ENCODE assay signal across 34 cellular contexts in the genomic region with DNA sequence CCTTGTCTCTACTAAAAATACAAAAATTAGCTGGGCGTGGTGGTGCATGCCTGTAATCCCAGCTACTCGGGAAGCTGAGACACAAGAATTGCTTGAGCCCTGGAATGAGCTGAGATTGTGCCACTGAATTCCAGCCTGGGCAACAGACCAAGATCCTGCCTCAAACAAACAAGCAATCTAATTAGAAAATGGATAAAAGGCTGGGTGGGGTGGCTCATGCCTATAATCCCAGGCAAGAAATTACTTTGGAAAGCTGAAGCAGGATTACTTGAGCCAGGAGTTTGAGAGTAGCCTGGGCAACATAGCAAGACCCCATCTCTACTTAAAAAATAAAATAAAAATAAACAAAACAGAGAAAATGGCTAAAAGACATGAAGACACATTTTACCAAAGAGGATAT.
DNase-seq lines count a peak whose midpoint lies in the region; ATAC-seq, FAIRE-seq and TF ChIP-seq lines count a peak whose summit lies in the region.
"Had no signal": no experiment of that assay in that cellular context is flagged by ENCODE, and none has a peak within 500 bp of the region (broad histone marks: within the 10 kb centered on the region; RNA-seq: fewer than 3 reads in every experiment).

No MANE protein-coding gene starts in this region.

- intact Hi-C loops in OCI-LY7 (cut with micrococcal nuclease; ENCODE audit: unreplicated experiment): no loop called here

- H3K4me3 ChIP-seq in OCI-LY7 (ENCODE audit: low read depth, low read length, poor library complexity, severe bottlenecking) (no peak overlapping the region), fibroblast of lung (replicated peaks in 1 of 4; ENCODE audit: control extremely low read depth in 1 of 4, insufficient read depth in 1 of 4, low read depth in 3 of 4, low read length in 4 of 4) (no peak overlapping the region), suprapubic skin (no peak overlapping the region)
- H3K4me3 ChIP-seq: left lung, neural progenitor cell, right atrium auricular region, thoracic aorta, vagina had no signal

- BruUV-seq in OCI-LY7 (replicated peaks; lab: Mats Ljungman, UMichigan): no TSS peak

- DNase-seq in EL (peak; percentile 27), OCI-LY7 (ENCODE audit: low spot score) (no peak), fibroblast of lung (ENCODE audit: low read depth in 2 of 2) (peak; percentile 26 to 39), suprapubic skin (ENCODE audit: low spot score in 2 of 2) (no peak), GM12891 (ENCODE audit: insufficient read length, low spot score) (no peak), SHP77 (lab: John Stamatoyannopoulos, UW) (no peak)
- no peak for DNase-seq in stimulated activated CD4-positive, alpha-beta T cell treated with anti-CD3 and anti-CD28 coated beads, Interleukin-1b, Interleukin-23, amount 100 ng/mL, for 48 hours
- DNase-seq: ACHN; activated CD4-positive, alpha-beta T cell treated with anti-CD3 and anti-CD28 coated beads, Interleukin-2, amount 50 U/mL, for 4 hours; activated T-cell treated with anti-CD3 and anti-CD28 coated beads, Interleukin-2, amount 50 U/mL, for 72 hours; C1 segment of cervical spinal cord; COR-L47; GOT3; islet precursor cell; KBM-7; left lung; mesenchymal stem cell; NCI-H1417; NCI-H2029 treated with DMSO at 0.1 percent for 48 hours; NCI-H524; NK-92 treated with Interleukin-12 subunit alpha and Interleukin-12 subunit beta, amount 100 ng/mL, for 24 hours; stimulated activated CD4-positive, alpha-beta T cell treated with anti-CD3 and anti-CD28 coated beads, Interleukin-2, amount 100 ng/mL, for 24 hours; stimulated activated naive CD8-positive, alpha-beta T cell treated with anti-CD3 and anti-CD28 coated beads, Interleukin-15, Interleukin-2, amounts not matched to agents 100 U/mL and 50 U/mL, for 24 hours; T-helper 17 cell had no signal

- no peak for TF ChIP-seq CTCF in OCI-LY7 (conservative IDR thresholded peaks at IDR 0.05; ENCODE audit: low read length)
- TF ChIP-seq CTCF in fibroblast of lung (conservative IDR thresholded peaks at IDR 0.05 in 1 of 2, IDR thresholded peaks at IDR 0.05 in 1 of 2; ENCODE audit: low read depth in 1 of 2, low read length in 2 of 2): no peak
- no peak for TF ChIP-seq CTCF in suprapubic skin (IDR thresholded peaks at IDR 0.05)

- ATAC-seq in GM19455 (IDR thresholded peaks at IDR 0.05; ENCODE audit: unreplicated experiment): no peak
- ATAC-seq: activated CD4-positive, CD25-positive, alpha-beta regulatory T cell treated with anti-CD3 and anti-CD28 coated beads, Interleukin-2, amount 50 U/mL, for 24 hours; activated T-cell treated with anti-CD3 and anti-CD28 coated beads, Interleukin-2, amount 50 U/mL, for 72 hours; left lung; Right ventricle myocardium inferior; stimulated activated naive CD8-positive, alpha-beta T cell treated with anti-CD3 and anti-CD28 coated beads, Interleukin-15, Interleukin-2, amounts not matched to agents 100 U/mL and 50 U/mL, for 24 hours; T-helper 17 cell had no signal

- H2AFZ ChIP-seq in OCI-LY7 (ENCODE audit: low read length) (peak overlapping the region; percentile 50; the same call in 1 of the 2 replicates), fibroblast of lung (ENCODE audit: low read length) (no peak overlapping the region)
- H2AFZ ChIP-seq: neural progenitor cell, parathyroid adenoma had no signal

- peak overlapping the region; percentile 98 for H3K27ac ChIP-seq in OCI-LY7 (ENCODE audit: low read depth, low read length, poor library complexity, severe bottlenecking)
- no peak overlapping the region for H3K27ac ChIP-seq in fibroblast of lung (ENCODE audit: insufficient read depth, low read length)
- H3K27ac ChIP-seq in suprapubic skin: peak overlapping the region; percentile 62
- H3K27ac ChIP-seq: left lung, neural progenitor cell, parathyroid adenoma, vagina had no signal

- peaks cover 25% of the 10 kb centered on the region for H3K36me3 ChIP-seq in OCI-LY7 (ENCODE audit: insufficient read depth, low read length)
- no peaks in the 10 kb centered on the region for H3K36me3 ChIP-seq in fibroblast of lung (ENCODE audit: control insufficient read depth, insufficient read depth, low read length)
- no peaks in the 10 kb centered on the region for H3K36me3 ChIP-seq in suprapubic skin
- H3K36me3 ChIP-seq: left lung, neural progenitor cell, right atrium auricular region, thoracic aorta had no signal

- no peak for TF ChIP-seq POLR2A in suprapubic skin (IDR thresholded peaks at IDR 0.05)
- no peak for TF ChIP-seq POLR2A in GM12891 (IDR thresholded peaks at IDR 0.05; ENCODE audit: low read depth, low read length)

- no peak overlapping the region for H3K9ac ChIP-seq in fibroblast of lung (ENCODE audit: insufficient read depth, low read length)
- H3K9ac ChIP-seq: neural progenitor cell, parathyroid adenoma had no signal

- H3K4me1 ChIP-seq in OCI-LY7 (ENCODE audit: insufficient read depth, low read length, poor library complexity, severe bottlenecking) (peaks cover 72% of the 10 kb centered on the region), fibroblast of lung (ENCODE audit: control insufficient read depth, extremely low read depth, insufficient read depth, low read length) (no peaks in the 10 kb centered on the region), suprapubic skin (peaks cover 7% of the 10 kb centered on the region)
- H3K4me1 ChIP-seq: parathyroid adenoma had no signal

- H4K20me1 ChIP-seq in OCI-LY7 (ENCODE audit: insufficient read depth, low read length): no peaks in the 10 kb centered on the region
- no peaks in the 10 kb centered on the region for H4K20me1 ChIP-seq in fibroblast of lung (ENCODE audit: control insufficient read depth, extremely low read depth, insufficient read depth, low read length)

- H3K79me2 ChIP-seq in OCI-LY7 (ENCODE audit: insufficient read depth, low read depth, low read length) (peaks cover 77% of the 10 kb centered on the region), fibroblast of lung (ENCODE audit: control insufficient read depth, insufficient read depth, low read length) (no peaks in the 10 kb centered on the region)
- H3K79me2 ChIP-seq: parathyroid adenoma had no signal

- FAIRE-seq in GM12891 (lab: Jason Lieb, UNC): no peak
- FAIRE-seq: G401.6, HTR-8/SVneo had no signal

- POLR2A ChIA-PET in OCI-LY7 (lab: Charles Lee): interaction anchor here (0.6 to 10.8 kb wide), 10 partner anchors 8 to 1230 kb away, joined by 3 to 139 read pairs (median 5); partner anchors contain the start of genes CAB39L and SETDB2

- H3K9me2 ChIP-seq in OCI-LY7 (ENCODE audit: insufficient read depth, low read length): no peaks in the 10 kb centered on the region

- WGBS in suprapubic skin: 63% methylated on average over 2 of the region's 2 CpGs

- CTCF ChIA-PET in OCI-LY7 (lab: Charles Lee; ENCODE audit: unreplicated experiment): no interaction called here

- no peak for TF ChIP-seq EP300 in suprapubic skin (IDR thresholded peaks at IDR 0.05)

- H3K27me3 ChIP-seq in fibroblast of lung (ENCODE audit: control insufficient read depth, insufficient read depth, low read length): no peaks in the 10 kb centered on the region
- no peaks in the 10 kb centered on the region for H3K27me3 ChIP-seq in suprapubic skin
- H3K27me3 ChIP-seq: left lung, neural progenitor cell, right atrium auricular region, vagina had no signal

- H3K4me2 ChIP-seq in OCI-LY7 (ENCODE audit: low read length) (peak overlapping the region; percentile 76), fibroblast of lung (ENCODE audit: extremely low read depth, insufficient read depth, low read length) (no peak overlapping the region)
- H3K4me2 ChIP-seq: neural progenitor cell had no signal

- H3K9me3 ChIP-seq in OCI-LY7 (ENCODE audit: low read length): peaks cover 6% of the 10 kb centered on the region; the same call in 1 of the 2 replicates
- no peaks in the 10 kb centered on the region for H3K9me3 ChIP-seq in fibroblast of lung (ENCODE audit: control insufficient read depth, insufficient read depth, low read depth, low read length)
- peaks cover 6% of the 10 kb centered on the region for H3K9me3 ChIP-seq in suprapubic skin
- H3K9me3 ChIP-seq: thoracic aorta had no signal

TF ChIP-seq in GM12891, 5 proteins besides CTCF, POLR2A, EP300 and RAD21:
- TF ChIP-seq SPI1 (IDR thresholded peaks at IDR 0.05; ENCODE audit: low read depth, low read length): no peak
- TF ChIP-seq POU2F2 (IDR thresholded peaks at IDR 0.05; ENCODE audit: low read depth, low read length): no peak

Comparison
In these comparisons a context has a peak if more than half of its experiments do, and no peak if none do; other contexts are left out.
1. DNase-seq: peak in EL (single experiment) and fibroblast of lung (2 of 2); none in OCI-LY7 (single experiment), suprapubic skin (0 of 2), GM12891 (single experiment), SHP77 (0 of 2) and stimulated activated CD4-positive, alpha-beta T cell treated with anti-CD3 and anti-CD28 coated beads, Interleukin-1b, Interleukin-23, amount 100 ng/mL, for 48 hours (single experiment).